Comparison of ENCODE assay signal across 9 cellular contexts in genomic region chr12:132142679-132143327, GRCh38. TPM values are rescaled to one million over a fixed set of nuclear protein-coding genes. Genes with fewer than 3 reads are reported as not detected.
DNase-seq lines count a peak whose midpoint lies in the region; ATAC-seq, FAIRE-seq and TF ChIP-seq lines count a peak whose summit lies in the region.
"Had no signal": no experiment of that assay in that cellular context is flagged by ENCODE, and none has a peak within 500 bp of the region (broad histone marks: within the 10 kb centered on the region; RNA-seq: fewer than 3 reads in every experiment).

No MANE protein-coding gene starts in this region.

- no peaks in the 10 kb centered on the region for H3K27me3 ChIP-seq in GM23248 (replicated peaks; ENCODE audit: insufficient read depth)
- H3K27me3 ChIP-seq: foreskin keratinocyte had no signal

- H3K9me2 ChIP-seq in GM23248 (ENCODE audit: insufficient read depth), result no peaks in the 10 kb centered on the region

- no peak overlapping the region for H2AFZ ChIP-seq in GM23248

- peaks cover 26% of the 10 kb centered on the region for H3K79me2 ChIP-seq in GM23248 (ENCODE audit: insufficient read depth)

- H3F3A ChIP-seq in GM23248 (ENCODE audit: insufficient read depth), result 0 out of 2 replicates have a peak, but pooled peaks cover 4% of the 10 kb centered on the region

- peaks cover 17% of the 10 kb centered on the region for H3K9me3 Mint-ChIP-seq in glutamatergic neuron (ENCODE audit: unreplicated experiment)

- ATAC-seq in T-helper 17 cell, result no peak

- peaks cover 4% of the 10 kb centered on the region; the same call in 1 of the 2 replicates for H3K36me3 ChIP-seq in GM23248 (ENCODE audit: low read depth)

- 79 to 85% methylated on average over 19 to 24 of the region's 24 CpGs for WGBS in GM23248 (ENCODE audit: low coverage in 1 of 2, low lambda C conversion rate in 2 of 2, missing lambda C conversion rate in 2 of 2), 2 experiments

- no peaks in the 10 kb centered on the region for H3K9me3 ChIP-seq in GM23248 (ENCODE audit: low read depth)
- H3K9me3 ChIP-seq in T-helper 17 cell (ENCODE audit: control insufficient read depth, low read length, poor library complexity, severe bottlenecking), result no peaks in the 10 kb centered on the region

- H4K20me1 ChIP-seq in GM23248 (ENCODE audit: insufficient read depth), result no peaks in the 10 kb centered on the region

- in situ Hi-C loops in GM23248 (cut with MboI), result no loop called here

- H3K4me2 ChIP-seq in GM23248 (ENCODE audit: unreplicated experiment), result peak overlapping the region; percentile 62

- H3K4me1 Mint-ChIP-seq in T-helper 17 cell (peaks cover 24% of the 10 kb centered on the region), glutamatergic neuron (ENCODE audit: low read depth, unreplicated experiment) (peaks cover 5% of the 10 kb centered on the region)

- no peaks in the 10 kb centered on the region for H3K27me3 Mint-ChIP-seq in T-helper 17 cell
- H3K27me3 Mint-ChIP-seq in glutamatergic neuron (ENCODE audit: unreplicated experiment), result peaks cover 22% of the 10 kb centered on the region

- no peak overlapping the region for H3K27ac ChIP-seq in GM23248
- H3K27ac ChIP-seq: foreskin keratinocyte had no signal

- peak overlapping the region; percentile 90 for H3K9ac ChIP-seq in GM23248

- H3K36me3 Mint-ChIP-seq in T-helper 17 cell (ENCODE audit: low read depth) (peaks cover 3% of the 10 kb centered on the region), glutamatergic neuron (ENCODE audit: unreplicated experiment) (no peaks in the 10 kb centered on the region)

- H3K4me1 ChIP-seq in GM23248 (ENCODE audit: insufficient read depth), result peaks cover 5% of the 10 kb centered on the region; the same call in 1 of the 2 replicates
- H3K4me1 ChIP-seq: foreskin keratinocyte had no signal

- TF ChIP-seq CTCF in glutamatergic neuron (IDR thresholded peaks at IDR 0.05; ENCODE audit: partially characterized antibody, unreplicated experiment), result no peak

- no peak for DNase-seq in GM23248
- DNase-seq in T-helper 17 cell, result no peak
- DNase-seq in glutamatergic neuron, result no peak
- DNase-seq in skeletal muscle cell (ENCODE audit: low read depth), result no peak
- no peak for DNase-seq in pons (ENCODE audit: low spot score)
- DNase-seq in frontal cortex (ENCODE audit: low spot score in 2 of 2), result no peak
- no peak for DNase-seq in NCI-H2081 (lab: John Stamatoyannopoulos, UW)
- DNase-seq in nucleus accumbens (lab: John Stamatoyannopoulos, UW), result no peak
- DNase-seq: foreskin keratinocyte had no signal

- H3K4me3 Mint-ChIP-seq in T-helper 17 cell, result peak overlapping the region; percentile 75
- H3K4me3 Mint-ChIP-seq in glutamatergic neuron (ENCODE audit: unreplicated experiment), result peak overlapping the region; percentile 84

- FAIRE-seq in frontal cortex (lab: Jason Lieb, UNC), result no peak

- H3K4me3 ChIP-seq in GM23248 (peak overlapping the region; percentile 88), skeletal muscle cell (ENCODE audit: low read depth, low read length) (peak overlapping the region; percentile 92)

- peak overlapping the region; percentile 74 for H3K27ac Mint-ChIP-seq in T-helper 17 cell
- H3K27ac Mint-ChIP-seq in glutamatergic neuron (ENCODE audit: unreplicated experiment), result peak overlapping the region; percentile 5

RNA-seq across cellular contexts. Expression of gene DDX51, which starts 1.3 kb away (rescaled TPM):
- 7.5 and 8.2 TPM in 2 replicates for total RNA-seq in GM23248 (2014; rRNA removed; shearing (Covaris generic))
- 3.0 and 3.7 TPM in 2 replicates for polyA plus RNA-seq in GM23248 (2016; fragmentation: Nextera tagmentation; extraction: Ambion mirVana)
- total RNA-seq in T-helper 17 cell, result 10 to 100 TPM; 38.2 to 40.9 TPM
- 24.9 TPM for total RNA-seq in glutamatergic neuron (ENCODE audit: unreplicated experiment)
- 11.0 TPM for total RNA-seq in frontal cortex

RNA-seq across cellular contexts. Expression of gene NOC4L, which starts 1.5 kb away (rescaled TPM):
- 7.2 and 10.2 TPM in 2 replicates for total RNA-seq in GM23248 (2014; rRNA removed; shearing (Covaris generic))
- 22.7 and 23.1 TPM in 2 replicates for polyA plus RNA-seq in GM23248 (2016; fragmentation: Nextera tagmentation; extraction: Ambion mirVana)
- total RNA-seq in T-helper 17 cell (10 to 100 TPM; 20.7 to 21.6 TPM), glutamatergic neuron (ENCODE audit: unreplicated experiment) (17.8 TPM), frontal cortex (9.0 TPM)
